16 cellular contexts compared by ENCODE assay signal in genomic region chr14:57816568-57817284, GRCh38. TPM values are rescaled to one million over a fixed set of nuclear protein-coding genes. Genes with fewer than 3 reads are reported as not detected.
DNase-seq lines count a peak whose midpoint lies in the region; ATAC-seq and TF ChIP-seq lines count a peak whose summit lies in the region.
"Had no signal": no experiment of that assay in that cellular context is flagged by ENCODE, and none has a peak within 500 bp of the region (broad histone marks: within the 10 kb centered on the region; RNA-seq: fewer than 3 reads in every experiment).

No MANE protein-coding gene starts in this region.

- H4K20me1 ChIP-seq in mammary epithelial cell (ENCODE audit: insufficient read depth, low read length) = no peaks in the 10 kb centered on the region

- intact Hi-C loops in mammary epithelial cell (cut with micrococcal nuclease) = no loop called here

- H3K9me3 ChIP-seq in mammary epithelial cell (replicated peaks; ENCODE audit: insufficient read depth, low read length) = peaks cover 6% of the 10 kb centered on the region
- H3K9me3 ChIP-seq: ovary had no signal

- no peaks in the 10 kb centered on the region for H3K27me3 Mint-ChIP-seq in immature natural killer cell (ENCODE audit: low read depth in 3 of 3)
- peaks cover 14% of the 10 kb centered on the region for H3K27me3 Mint-ChIP-seq in mesothelial cell of epicardium (ENCODE audit: low read depth)
- H3K27me3 Mint-ChIP-seq: central memory CD8-positive, alpha-beta T cell had no signal

- H3K36me3 Mint-ChIP-seq in immature natural killer cell (no peaks in the 10 kb centered on the region), mesothelial cell of epicardium (no peaks in the 10 kb centered on the region)
- H3K36me3 Mint-ChIP-seq: CD4-positive, CD25-positive, alpha-beta regulatory T cell had no signal

- in situ Hi-C loops in mammary epithelial cell (cut with MboI; ENCODE audit: low sequenced_read_pairs in 2 of 2) = no loop called here
- in situ Hi-C loops in GM13976 (cut with MboI; ENCODE audit: low sequenced_read_pairs, unreplicated experiment) = no loop called here

- BruUV-seq in mammary epithelial cell (replicated peaks; lab: Mats Ljungman, UMichigan) = no TSS peak

- H3K9ac ChIP-seq in mammary epithelial cell (ENCODE audit: insufficient read depth, low read length) = no peak overlapping the region

- H3K4me1 Mint-ChIP-seq in immature natural killer cell (no peaks in the 10 kb centered on the region), mesothelial cell of epicardium (no peaks in the 10 kb centered on the region)
- H3K4me1 Mint-ChIP-seq: CD4-positive, CD25-positive, alpha-beta regulatory T cell; central memory CD8-positive, alpha-beta T cell had no signal

- H2AFZ ChIP-seq in mammary epithelial cell (ENCODE audit: low read depth, low read length) = peak overlapping the region; percentile 19
- H2AFZ ChIP-seq: PC-9 had no signal

- 77% methylated on average over 2 of the region's 2 CpGs for WGBS in mammary epithelial cell (ENCODE audit: low coverage, missing lambda C conversion rate)

- DNase-seq in ELR (ENCODE audit: low read depth) = peak; percentile 13
- peak; percentile 86 for DNase-seq in mammary epithelial cell
- no peak for DNase-seq in immature natural killer cell
- DNase-seq in NCI-H524 treated with DMSO at 0.1 percent for 48 hours (lab: John Stamatoyannopoulos, UW) = no peak
- DNase-seq in mesothelial cell of epicardium (ENCODE audit: low spot score in 2 of 2, unreplicated experiment in 2 of 2) = no peak
- DNase-seq in GM13976 (ENCODE audit: low spot score) = no peak
- DNase-seq: CD4-positive, CD25-positive, alpha-beta regulatory T cell; NCI-H2029 treated with DMSO at 0.1 percent for 48 hours; ovary; PC-9; stimulated activated CD4-positive, alpha-beta T cell treated with anti-CD3 and anti-CD28 coated beads, Interleukin-1b, Interleukin-23, amount 100 ng/mL, for 48 hours had no signal

- ATAC-seq in GM19351 (IDR thresholded peaks at IDR 0.05; ENCODE audit: unreplicated experiment) (peak; percentile 82), HG03378 (IDR thresholded peaks at IDR 0.05; ENCODE audit: unreplicated experiment) (peak; percentile 74)

- peaks cover 0 to 5% (median 0%) of the 10 kb centered on the region in 6 donors for H3K9me3 Mint-ChIP-seq in immature natural killer cell
- no peaks in the 10 kb centered on the region for H3K9me3 Mint-ChIP-seq in mesothelial cell of epicardium
- H3K9me3 Mint-ChIP-seq: central memory CD8-positive, alpha-beta T cell had no signal

- peak overlapping the region; percentile 28 for H3K4me2 ChIP-seq in mammary epithelial cell (ENCODE audit: insufficient read depth, low read depth, low read length)
- H3K4me2 ChIP-seq: PC-9 had no signal

- no peak overlapping the region for H3K4me3 Mint-ChIP-seq in immature natural killer cell
- no peak overlapping the region for H3K4me3 Mint-ChIP-seq in mesothelial cell of epicardium
- H3K4me3 Mint-ChIP-seq: CD4-positive, CD25-positive, alpha-beta regulatory T cell; central memory CD8-positive, alpha-beta T cell had no signal

- dilution Hi-C loops in mammary epithelial cell (cut with HindIII; ENCODE audit: low sequenced_read_pairs) = no loop called here

- CTCF ChIA-PET in mammary epithelial cell (lab: Charles Lee; ENCODE audit: low non-redundant PET) = no interaction called here

- H3K27ac Mint-ChIP-seq in immature natural killer cell = no peak overlapping the region
- no peak overlapping the region for H3K27ac Mint-ChIP-seq in mesothelial cell of epicardium
- H3K27ac Mint-ChIP-seq: CD4-positive, CD25-positive, alpha-beta regulatory T cell had no signal

- H3K4me1 ChIP-seq in mammary epithelial cell (ENCODE audit: insufficient read depth, low read length) = peaks cover 5% of the 10 kb centered on the region

- peak overlapping the region; percentile 3 for H3K27ac ChIP-seq in mammary epithelial cell (ENCODE audit: insufficient read depth, low read depth, low read length)
- H3K27ac ChIP-seq: ovary, PC-9 had no signal

- TF ChIP-seq CTCF in mammary epithelial cell (conservative IDR thresholded peaks at IDR 0.05 in 1 of 2, IDR thresholded peaks at IDR 0.05 in 1 of 2; ENCODE audit: extremely low read depth in 1 of 2, insufficient read depth in 1 of 2, low read depth in 1 of 2, low read length in 2 of 2) (no peak), mesothelial cell of epicardium (IDR thresholded peaks at IDR 0.05; ENCODE audit: unreplicated experiment) (no peak), GM13976 (IDR thresholded peaks at IDR 0.05; ENCODE audit: borderline replicate concordance, control extremely low read depth, extremely low read depth, insufficient read depth, missing control alignments) (no peak)

- no peak overlapping the region for H3K4me3 ChIP-seq in mammary epithelial cell (replicated peaks in 1 of 3; ENCODE audit: insufficient read depth in 1 of 3, low read depth in 2 of 3, low read length in 3 of 3)
- H3K4me3 ChIP-seq: ovary, PC-9 had no signal

- no peaks in the 10 kb centered on the region for H3K27me3 ChIP-seq in mammary epithelial cell (ENCODE audit: insufficient read depth, low read length)
- H3K27me3 ChIP-seq: ovary had no signal

- H3K79me2 ChIP-seq in mammary epithelial cell (ENCODE audit: insufficient read depth, low read length) = no peaks in the 10 kb centered on the region

- H3K36me3 ChIP-seq in mammary epithelial cell (ENCODE audit: insufficient read depth, low read length) = no peaks in the 10 kb centered on the region
- H3K36me3 ChIP-seq: ovary had no signal

RNA-seq across cellular contexts. Expression of gene SLC35F4, which starts 49.2 kb away (rescaled TPM):
- total RNA-seq in mammary epithelial cell (under 1 TPM in 1 of 2 donors, not detected in 1; 0.42 TPM), mesothelial cell of epicardium (not detected in 3 replicates)
- polyA plus RNA-seq in mammary epithelial cell (not detected), immature natural killer cell (not detected)
- polyA minus RNA-seq in mammary epithelial cell = not detected
- total RNA-seq: CD4-positive, CD25-positive, alpha-beta regulatory T cell; fibroblast of lung; liver; PC-9 had no signal
- polyA plus RNA-seq: CD4-positive, CD25-positive, alpha-beta regulatory T cell; fibroblast of lung; liver had no signal

Comparison
In these comparisons a context has a peak if more than half of its experiments do, and no peak if none do; other contexts are left out.
1. DNase-seq: peak in ELR (single experiment) and mammary epithelial cell (single experiment); none in immature natural killer cell (0 of 3), NCI-H524 treated with DMSO at 0.1 percent for 48 hours (single experiment), mesothelial cell of epicardium (0 of 2) and GM13976 (single experiment).